In genomic region chr6:110180228-110181008, GRCh38 we compare ENCODE assay signal across 8 cellular contexts. TPM values are rescaled to one million over a fixed set of nuclear protein-coding genes. Genes with fewer than 3 reads are reported as not detected.
A peak's percentile ranks its signal among the peaks of the same experiment; 100 is the strongest.
DNase-seq lines count a peak whose midpoint lies in the region; ATAC-seq and TF ChIP-seq lines count a peak whose summit lies in the region.

CDC40 (plus strand) TSS chr6:110180427; CDS start chr6:110180445, 18 bp downstream.

- peak within 1 kb of the TSS in 1 of 5 experiments; percentile 77 for H3K27ac Mint-ChIP-seq in brain

- no peak for TF ChIP-seq CTCF in brain (conservative IDR thresholded peaks at IDR 0.05)

- peaks cover 23% of the 10 kb centered on the region for H3K4me1 Mint-ChIP-seq in brain

- H3K27me3 Mint-ChIP-seq in brain: no peaks in the 10 kb centered on the region

- no peak within 1 kb of the TSS for H3K4me3 Mint-ChIP-seq in brain

- peaks cover 0 to 4% (median 0%) of the 10 kb centered on the region in 5 experiments for H3K9me3 Mint-ChIP-seq in brain

- DNase-seq in DMS53 (lab: John Stamatoyannopoulos, UW) (peak; percentile 73), HUDEP-2 (lab: John Stamatoyannopoulos, UW; ENCODE audit: unreplicated experiment in 76 of 76) (peak in 42 of 76 experiments; percentile 29 to 84 (median 62)), T1000 (lab: John Stamatoyannopoulos, UW) (peak; percentile 48), islet precursor cell (peak; percentile 76), HCEC 1CT (no peak)
- peak; percentile 30 to 36 for DNase-seq in stimulated activated CD4-positive, alpha-beta T cell treated with anti-CD3 and anti-CD28 coated beads, Interleukin-1b, Interleukin-23, amount 100 ng/mL, for 4 hours (ENCODE audit: low read depth in 2 of 2)

- H3K36me3 Mint-ChIP-seq in brain: no peaks in the 10 kb centered on the region

- peak; percentile 39 for ATAC-seq in GM21423 (IDR thresholded peaks at IDR 0.05; ENCODE audit: unreplicated experiment)

RNA-seq across cellular contexts. Expression of gene CDC40, which starts in this region (rescaled TPM):
- 10.5 TPM for polyA plus RNA-seq in brain (ENCODE audit: insufficient read depth, low read depth, low replicate concordance)
